ENCODE assay signal across 1 cellular context in the genomic region with DNA sequence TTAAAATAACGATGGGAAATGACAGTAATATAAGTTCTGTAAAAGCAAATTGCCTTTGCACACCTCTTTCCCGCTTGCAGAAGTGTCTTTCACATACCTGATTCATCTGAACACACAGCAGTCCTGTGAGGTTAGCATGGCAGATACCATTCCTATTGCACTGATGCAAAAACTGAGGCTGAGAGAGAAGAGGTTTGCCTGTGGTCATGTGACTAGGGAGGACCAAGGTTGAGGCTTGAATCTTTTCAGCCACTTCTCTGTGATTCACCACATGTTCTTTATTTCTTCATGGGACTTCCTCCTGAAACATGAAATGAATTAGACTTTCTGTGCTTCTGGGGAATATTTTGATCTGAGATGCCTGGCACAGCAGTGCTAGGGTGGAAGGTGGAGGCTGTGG.
TF ChIP-seq lines count a peak whose summit lies in the region.

No MANE protein-coding gene starts in this region.

TF ChIP-seq in K562, 482 proteins besides CTCF, POLR2A, EP300 and RAD21 (continued from another document):
- TF ChIP-seq ZBTB7A (IDR thresholded peaks at IDR 0.05; ENCODE audit: borderline replicate concordance, control insufficient read depth, low read depth, low read length) = no peak
- TF ChIP-seq, protein P1, sequence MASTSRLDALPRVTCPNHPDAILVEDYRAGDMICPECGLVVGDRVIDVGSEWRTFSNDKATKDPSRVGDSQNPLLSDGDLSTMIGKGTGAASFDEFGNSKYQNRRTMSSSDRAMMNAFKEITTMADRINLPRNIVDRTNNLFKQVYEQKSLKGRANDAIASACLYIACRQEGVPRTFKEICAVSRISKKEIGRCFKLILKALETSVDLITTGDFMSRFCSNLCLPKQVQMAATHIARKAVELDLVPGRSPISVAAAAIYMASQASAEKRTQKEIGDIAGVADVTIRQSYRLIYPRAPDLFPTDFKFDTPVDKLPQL (IDR thresholded peaks at IDR 0.05; ENCODE audit: extremely low read depth, insufficient read length) = no peak
